ENCODE assay signal across 17 cellular contexts in the genomic region with DNA sequence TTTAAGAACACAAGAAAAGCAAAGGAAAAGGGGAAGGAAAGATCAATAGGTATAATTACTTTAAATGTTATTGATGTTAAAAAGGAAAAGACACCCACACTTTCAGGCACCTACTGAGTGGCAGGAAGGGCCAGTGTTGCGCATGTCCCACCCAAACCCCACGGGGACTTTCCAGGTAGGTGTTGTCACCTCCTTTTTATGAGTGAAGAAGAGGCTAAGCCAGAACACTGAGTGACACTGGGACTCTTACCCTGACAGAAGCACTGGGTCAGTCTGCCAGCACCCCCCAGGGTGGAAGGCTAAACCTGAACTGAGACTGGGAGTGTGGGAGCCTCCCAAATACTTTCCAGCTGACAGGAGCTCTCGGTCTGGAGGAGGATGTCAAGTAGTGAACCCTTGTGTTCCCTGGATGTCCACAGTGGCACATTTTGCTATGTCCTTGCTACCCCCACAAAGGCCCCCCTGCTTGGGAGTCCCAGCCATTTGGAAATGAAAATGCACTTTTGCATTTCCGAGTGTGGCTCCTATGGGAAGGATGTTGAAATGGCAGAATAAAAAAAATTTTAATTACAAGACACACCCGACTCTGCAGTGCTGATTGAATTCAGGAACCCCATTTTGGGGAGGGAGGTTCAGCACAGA.
"Had no signal": no experiment of that assay in that cellular context is flagged by ENCODE, and none has a peak within 500 bp of the region (broad histone marks: within the 10 kb centered on the region; RNA-seq: fewer than 3 reads in every experiment).

No MANE protein-coding gene starts in this region.

- H3K4me1 Mint-ChIP-seq: activated naive CD4-positive, alpha-beta T cell treated with anti-CD3 and anti-CD28 coated beads, Interleukin-2, amount 50 U/mL, for 24 hours had no signal

- DNase-seq: activated T-cell treated with anti-CD3 and anti-CD28 coated beads for 4 hours; hippocampal formation; mesenchymal stem cell; nephron progenitor cell; psoas muscle; stimulated activated CD4-positive, alpha-beta T cell treated with anti-CD3 and anti-CD28 coated beads, Interleukin-1b, Interleukin-23, amount 100 ng/mL, for 48 hours; uterus had no signal

- H3K36me3 ChIP-seq: adrenal gland, cardiac muscle cell, esophagus muscularis mucosa, tibial artery, uterus had no signal

- H3K27ac Mint-ChIP-seq: activated naive CD4-positive, alpha-beta T cell treated with anti-CD3 and anti-CD28 coated beads, Interleukin-2, amount 50 U/mL, for 24 hours; activated T-helper 2 cell treated with anti-CD3 and anti-CD28 coated beads, Interferon-gamma antibody, Interleukin-2, Interleukin-4, amounts not matched to agents 10 μg/mL and 5 μg/mL and 100 μg/mL, durations not matched to agents 14 hours and 24 hours and 36 hours; nephron progenitor cell had no signal

- H3K27ac ChIP-seq: adrenal gland, cardiac muscle cell, esophagus muscularis mucosa, psoas muscle, tibial artery, uterus, VCaP had no signal

- H3K4me1 ChIP-seq: uterus had no signal

- ATAC-seq: psoas muscle, sciatic nerve had no signal

- H3K27me3 ChIP-seq: adrenal gland, uterus had no signal

- FAIRE-seq: colon, kidney had no signal

- H3K9me3 ChIP-seq: adrenal gland, esophagus muscularis mucosa, psoas muscle, tibial artery, uterus had no signal

- H3K36me3 Mint-ChIP-seq: activated naive CD4-positive, alpha-beta T cell treated with anti-CD3 and anti-CD28 coated beads, Interleukin-2, amount 50 U/mL, for 24 hours had no signal

- H3K4me3 Mint-ChIP-seq: activated naive CD4-positive, alpha-beta T cell treated with anti-CD3 and anti-CD28 coated beads, Interleukin-2, amount 50 U/mL, for 24 hours; nephron progenitor cell had no signal

- H3K4me3 ChIP-seq: adrenal gland, cardiac muscle cell, esophagus muscularis mucosa, psoas muscle, tibial artery, uterus had no signal

- H3K9me3 Mint-ChIP-seq: activated naive CD4-positive, alpha-beta T cell treated with anti-CD3 and anti-CD28 coated beads, Interleukin-2, amount 50 U/mL, for 24 hours; activated T-helper 2 cell treated with anti-CD3 and anti-CD28 coated beads, Interferon-gamma antibody, Interleukin-2, Interleukin-4, amounts not matched to agents 10 μg/mL and 5 μg/mL and 100 μg/mL, durations not matched to agents 14 hours and 24 hours and 36 hours had no signal
